2 cellular contexts compared by ENCODE assay signal in the genomic region with DNA sequence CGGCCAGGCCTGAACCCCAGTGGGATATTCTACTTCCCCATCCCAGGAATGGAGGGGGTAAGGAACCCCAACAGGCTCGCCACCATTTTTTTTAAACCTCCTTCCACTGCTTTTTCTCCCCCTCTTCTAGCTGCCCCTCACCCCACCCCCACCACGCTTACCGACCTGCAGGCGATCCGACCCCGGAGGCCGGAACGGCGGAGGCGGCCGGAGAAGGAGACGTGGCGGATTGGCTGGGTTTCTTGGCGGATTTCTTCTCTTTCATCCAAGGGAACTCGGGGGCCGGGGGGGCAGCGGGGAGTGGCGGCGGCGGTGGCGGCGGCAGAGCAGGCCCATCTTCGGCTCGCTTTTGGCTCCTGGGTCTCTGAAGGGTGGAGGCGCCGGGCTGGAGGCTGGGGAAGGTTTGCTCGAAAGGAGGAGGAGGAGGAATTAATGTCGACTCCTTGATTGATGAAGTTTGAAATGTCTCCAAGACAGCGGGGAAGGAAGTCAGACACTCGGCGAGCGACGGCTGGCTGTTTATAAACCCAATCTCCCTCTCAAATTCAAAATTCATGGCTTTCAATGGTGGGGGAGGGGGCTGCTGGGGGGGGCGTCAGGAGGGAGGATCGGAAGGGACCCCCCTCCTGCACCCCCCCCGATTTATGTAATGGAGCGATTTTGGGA.
TF ChIP-seq lines count a peak whose summit lies in the region.

No MANE protein-coding gene starts in this region.

TF ChIP-seq in liver, 16 proteins besides CTCF, POLR2A, EP300 and RAD21:
- TF ChIP-seq TAF1 (conservative IDR thresholded peaks at IDR 0.05) (no peak), FOXA1 (IDR thresholded peaks at IDR 0.05) (no peak), YY1 (IDR thresholded peaks at IDR 0.05) (no peak), FOXA2 (IDR thresholded peaks at IDR 0.05) (no peak), EGR1 (IDR thresholded peaks at IDR 0.05; ENCODE audit: low read depth in 2 of 2) (no peak)
TF ChIP-seq in liver: peak in this region for 0.

TF ChIP-seq in HepG2, 621 proteins besides CTCF, POLR2A, EP300 and RAD21:
- TF ChIP-seq, protein P1, sequence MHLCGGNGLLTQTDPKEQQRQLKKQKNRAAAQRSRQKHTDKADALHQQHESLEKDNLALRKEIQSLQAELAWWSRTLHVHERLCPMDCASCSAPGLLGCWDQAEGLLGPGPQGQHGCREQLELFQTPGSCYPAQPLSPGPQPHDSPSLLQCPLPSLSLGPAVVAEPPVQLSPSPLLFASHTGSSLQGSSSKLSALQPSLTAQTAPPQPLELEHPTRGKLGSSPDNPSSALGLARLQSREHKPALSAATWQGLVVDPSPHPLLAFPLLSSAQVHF (CRISPR knock-in tag; IDR thresholded peaks at IDR 0.05): no peak
- TF ChIP-seq, protein P2, sequence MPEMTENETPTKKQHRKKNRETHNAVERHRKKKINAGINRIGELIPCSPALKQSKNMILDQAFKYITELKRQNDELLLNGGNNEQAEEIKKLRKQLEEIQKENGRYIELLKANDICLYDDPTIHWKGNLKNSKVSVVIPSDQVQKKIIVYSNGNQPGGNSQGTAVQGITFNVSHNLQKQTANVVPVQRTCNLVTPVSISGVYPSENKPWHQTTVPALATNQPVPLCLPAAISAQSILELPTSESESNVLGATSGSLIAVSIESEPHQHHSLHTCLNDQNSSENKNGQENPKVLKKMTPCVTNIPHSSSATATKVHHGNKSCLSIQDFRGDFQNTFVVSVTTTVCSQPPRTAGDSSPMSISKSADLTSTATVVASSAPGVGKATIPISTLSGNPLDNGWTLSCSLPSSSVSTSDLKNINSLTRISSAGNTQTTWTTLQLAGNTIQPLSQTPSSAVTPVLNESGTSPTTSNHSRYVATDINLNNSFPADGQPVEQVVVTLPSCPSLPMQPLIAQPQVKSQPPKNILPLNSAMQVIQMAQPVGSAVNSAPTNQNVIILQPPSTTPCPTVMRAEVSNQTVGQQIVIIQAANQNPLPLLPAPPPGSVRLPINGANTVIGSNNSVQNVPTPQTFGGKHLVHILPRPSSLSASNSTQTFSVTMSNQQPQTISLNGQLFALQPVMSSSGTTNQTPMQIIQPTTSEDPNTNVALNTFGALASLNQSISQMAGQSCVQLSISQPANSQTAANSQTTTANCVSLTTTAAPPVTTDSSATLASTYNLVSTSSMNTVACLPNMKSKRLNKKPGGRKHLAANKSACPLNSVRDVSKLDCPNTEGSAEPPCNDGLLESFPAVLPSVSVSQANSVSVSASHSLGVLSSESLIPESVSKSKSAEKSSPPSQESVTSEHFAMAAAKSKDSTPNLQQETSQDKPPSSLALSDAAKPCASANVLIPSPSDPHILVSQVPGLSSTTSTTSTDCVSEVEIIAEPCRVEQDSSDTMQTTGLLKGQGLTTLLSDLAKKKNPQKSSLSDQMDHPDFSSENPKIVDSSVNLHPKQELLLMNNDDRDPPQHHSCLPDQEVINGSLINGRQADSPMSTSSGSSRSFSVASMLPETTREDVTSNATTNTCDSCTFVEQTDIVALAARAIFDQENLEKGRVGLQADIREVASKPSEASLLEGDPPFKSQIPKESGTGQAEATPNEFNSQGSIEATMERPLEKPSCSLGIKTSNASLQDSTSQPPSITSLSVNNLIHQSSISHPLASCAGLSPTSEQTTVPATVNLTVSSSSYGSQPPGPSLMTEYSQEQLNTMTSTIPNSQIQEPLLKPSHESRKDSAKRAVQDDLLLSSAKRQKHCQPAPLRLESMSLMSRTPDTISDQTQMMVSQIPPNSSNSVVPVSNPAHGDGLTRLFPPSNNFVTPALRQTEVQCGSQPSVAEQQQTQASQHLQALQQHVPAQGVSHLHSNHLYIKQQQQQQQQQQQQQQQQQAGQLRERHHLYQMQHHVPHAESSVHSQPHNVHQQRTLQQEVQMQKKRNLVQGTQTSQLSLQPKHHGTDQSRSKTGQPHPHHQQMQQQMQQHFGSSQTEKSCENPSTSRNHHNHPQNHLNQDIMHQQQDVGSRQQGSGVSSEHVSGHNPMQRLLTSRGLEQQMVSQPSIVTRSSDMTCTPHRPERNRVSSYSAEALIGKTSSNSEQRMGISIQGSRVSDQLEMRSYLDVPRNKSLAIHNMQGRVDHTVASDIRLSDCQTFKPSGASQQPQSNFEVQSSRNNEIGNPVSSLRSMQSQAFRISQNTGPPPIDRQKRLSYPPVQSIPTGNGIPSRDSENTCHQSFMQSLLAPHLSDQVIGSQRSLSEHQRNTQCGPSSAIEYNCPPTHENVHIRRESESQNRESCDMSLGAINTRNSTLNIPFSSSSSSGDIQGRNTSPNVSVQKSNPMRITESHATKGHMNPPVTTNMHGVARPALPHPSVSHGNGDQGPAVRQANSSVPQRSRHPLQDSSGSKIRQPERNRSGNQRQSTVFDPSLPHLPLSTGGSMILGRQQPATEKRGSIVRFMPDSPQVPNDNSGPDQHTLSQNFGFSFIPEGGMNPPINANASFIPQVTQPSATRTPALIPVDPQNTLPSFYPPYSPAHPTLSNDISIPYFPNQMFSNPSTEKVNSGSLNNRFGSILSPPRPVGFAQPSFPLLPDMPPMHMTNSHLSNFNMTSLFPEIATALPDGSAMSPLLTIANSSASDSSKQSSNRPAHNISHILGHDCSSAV (CRISPR knock-in tag; IDR thresholded peaks at IDR 0.05; ENCODE audit: borderline replicate concordance): no peak
- TF ChIP-seq ZNF331 (CRISPR knock-in tag; IDR thresholded peaks at IDR 0.05): no peak
TF ChIP-seq in HepG2: peak in this region for 0.
